In the genomic region with DNA sequence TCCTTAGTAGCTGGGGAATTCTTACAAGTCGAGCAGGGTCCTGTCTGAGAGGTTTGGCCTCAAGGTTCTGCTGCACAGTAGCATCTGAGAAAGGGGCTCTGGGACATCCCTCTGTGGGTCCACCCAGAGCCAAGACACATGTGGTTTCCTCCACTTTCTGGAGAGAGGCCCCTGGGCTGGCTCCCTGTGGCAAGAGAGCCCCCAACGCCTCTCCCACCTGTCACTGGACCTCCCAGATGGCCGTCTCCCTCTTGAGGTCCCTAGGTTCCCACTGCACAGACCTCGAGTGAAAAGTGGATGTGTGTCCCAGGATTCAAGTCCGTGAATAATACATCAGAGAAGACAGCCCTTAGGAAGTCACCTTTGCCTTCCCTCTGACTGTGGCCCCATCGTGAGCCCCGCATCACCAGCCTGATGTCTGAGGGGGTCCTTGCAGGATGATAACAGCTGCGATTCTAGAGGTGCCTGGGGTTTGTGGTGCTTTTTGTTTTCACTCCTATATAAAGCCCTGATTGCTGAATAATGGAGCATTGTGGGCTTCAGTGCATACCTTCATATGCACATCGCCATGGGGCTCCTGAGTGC, we compare ENCODE assay signal across 18 cellular contexts.
A peak's percentile ranks its signal among the peaks of the same experiment; 100 is the strongest.
DNase-seq lines count a peak whose midpoint lies in the region; ATAC-seq and TF ChIP-seq lines count a peak whose summit lies in the region.
"Had no signal": no experiment of that assay in that cellular context is flagged by ENCODE, and none has a peak within 500 bp of the region (broad histone marks: within the 10 kb centered on the region; RNA-seq: fewer than 3 reads in every experiment).

No MANE protein-coding gene starts in this region.

- H3K9me3 Mint-ChIP-seq in endothelial cell (ENCODE audit: unreplicated experiment) (peaks cover 50% of the 10 kb centered on the region), type B pancreatic cell (no peaks in the 10 kb centered on the region), CD14-positive monocyte (peaks cover 2 to 15% (median 12%) of the 10 kb centered on the region in 7 donors)
- H3K9me3 Mint-ChIP-seq: CD8-positive, alpha-beta T cell had no signal

- H3K36me3 Mint-ChIP-seq in endothelial cell (ENCODE audit: low read depth, unreplicated experiment): peaks cover 29% of the 10 kb centered on the region
- H3K36me3 Mint-ChIP-seq in type B pancreatic cell: no peaks in the 10 kb centered on the region
- H3K36me3 Mint-ChIP-seq in CD14-positive monocyte: no peaks in the 10 kb centered on the region
- H3K36me3 Mint-ChIP-seq: CD4-positive, CD25-positive, alpha-beta regulatory T cell; CD8-positive, alpha-beta T cell had no signal

- no peak overlapping the region for H3K4me3 ChIP-seq in right atrium auricular region
- H3K4me3 ChIP-seq: GM12878, GM23248 had no signal

- H3K4me3 Mint-ChIP-seq in endothelial cell (ENCODE audit: unreplicated experiment) (peak overlapping the region; percentile 47), type B pancreatic cell (no peak overlapping the region), CD14-positive monocyte (no peak overlapping the region)
- H3K4me3 Mint-ChIP-seq: CD4-positive, CD25-positive, alpha-beta regulatory T cell; CD8-positive, alpha-beta T cell had no signal

- H3K36me3 ChIP-seq in right atrium auricular region: no peaks in the 10 kb centered on the region

- no peaks in the 10 kb centered on the region for H3K27me3 ChIP-seq in right atrium auricular region

- H3K4me1 Mint-ChIP-seq in endothelial cell (ENCODE audit: unreplicated experiment): peaks cover 3% of the 10 kb centered on the region
- no peaks in the 10 kb centered on the region for H3K4me1 Mint-ChIP-seq in type B pancreatic cell (ENCODE audit: unreplicated experiment)
- no peaks in the 10 kb centered on the region for H3K4me1 Mint-ChIP-seq in CD14-positive monocyte
- H3K4me1 Mint-ChIP-seq: CD4-positive, CD25-positive, alpha-beta regulatory T cell had no signal

- no peaks in the 10 kb centered on the region for H3K9me3 ChIP-seq in right atrium auricular region
- H3K9me3 ChIP-seq: Caco-2 had no signal

- TF ChIP-seq CTCF in right atrium auricular region (IDR thresholded peaks at IDR 0.05) (no peak), endothelial cell (IDR thresholded peaks at IDR 0.05; ENCODE audit: unreplicated experiment) (no peak), type B pancreatic cell (conservative IDR thresholded peaks at IDR 0.05) (no peak), CD14-positive monocyte (IDR thresholded peaks at IDR 0.05) (no peak)

- intact Hi-C loops in left ventricle myocardium superior (cut with micrococcal nuclease): no loop called here
- intact Hi-C loops in CD14-positive monocyte (cut with micrococcal nuclease): no loop called here

- H3K27ac Mint-ChIP-seq in endothelial cell (ENCODE audit: unreplicated experiment) (no peak overlapping the region), type B pancreatic cell (no peak overlapping the region), CD14-positive monocyte (no peak overlapping the region)
- H3K27ac Mint-ChIP-seq: CD8-positive, alpha-beta T cell had no signal

- DNase-seq in right atrium auricular region (ENCODE audit: low spot score) (peak; percentile 18), left ventricle myocardium superior (no peak), endothelial cell (ENCODE audit: low spot score) (no peak), mesenteric fat pad (ENCODE audit: low spot score) (peak; percentile 67), type B pancreatic cell (ENCODE audit: extremely low spot score, unreplicated experiment) (peak; percentile 45), CD14-positive monocyte (ENCODE audit: low spot score) (no peak), GM03348 (ENCODE audit: low spot score) (no peak), NCI-H748 treated with DMSO at 0.1 percent for 48 hours (lab: John Stamatoyannopoulos, UW) (no peak)
- DNase-seq: C1 segment of cervical spinal cord; Caco-2; CD4-positive, CD25-positive, alpha-beta regulatory T cell; DMS153; DND-41; GM23248; H7 had no signal

- no peaks in the 10 kb centered on the region for H3K4me1 ChIP-seq in right atrium auricular region
- H3K4me1 ChIP-seq: Caco-2 had no signal

- H3K27me3 Mint-ChIP-seq in endothelial cell (ENCODE audit: unreplicated experiment): peaks cover 5% of the 10 kb centered on the region
- peaks cover 35% of the 10 kb centered on the region for H3K27me3 Mint-ChIP-seq in type B pancreatic cell
- peaks cover 0 to 9% (median 3%) of the 10 kb centered on the region in 3 donors for H3K27me3 Mint-ChIP-seq in CD14-positive monocyte (ENCODE audit: low read depth in 3 of 3)
- H3K27me3 Mint-ChIP-seq: CD4-positive, CD25-positive, alpha-beta regulatory T cell had no signal

- no peak for ATAC-seq in left ventricle myocardium superior
- ATAC-seq: CD8-positive, alpha-beta T cell; GM12878; HCT116 had no signal

- no peak overlapping the region for H3K27ac ChIP-seq in right atrium auricular region
- H3K27ac ChIP-seq: GM23248 had no signal

Comparison
In these comparisons a context has a peak if more than half of its experiments do, and no peak if none do; other contexts are left out.
1. DNase-seq: peak in right atrium auricular region (single experiment), mesenteric fat pad (single experiment) and type B pancreatic cell (single experiment); none in left ventricle myocardium superior (single experiment), endothelial cell (single experiment), CD14-positive monocyte (single experiment), GM03348 (single experiment) and NCI-H748 treated with DMSO at 0.1 percent for 48 hours (single experiment).